8 cellular contexts compared by ENCODE assay signal in the genomic region with DNA sequence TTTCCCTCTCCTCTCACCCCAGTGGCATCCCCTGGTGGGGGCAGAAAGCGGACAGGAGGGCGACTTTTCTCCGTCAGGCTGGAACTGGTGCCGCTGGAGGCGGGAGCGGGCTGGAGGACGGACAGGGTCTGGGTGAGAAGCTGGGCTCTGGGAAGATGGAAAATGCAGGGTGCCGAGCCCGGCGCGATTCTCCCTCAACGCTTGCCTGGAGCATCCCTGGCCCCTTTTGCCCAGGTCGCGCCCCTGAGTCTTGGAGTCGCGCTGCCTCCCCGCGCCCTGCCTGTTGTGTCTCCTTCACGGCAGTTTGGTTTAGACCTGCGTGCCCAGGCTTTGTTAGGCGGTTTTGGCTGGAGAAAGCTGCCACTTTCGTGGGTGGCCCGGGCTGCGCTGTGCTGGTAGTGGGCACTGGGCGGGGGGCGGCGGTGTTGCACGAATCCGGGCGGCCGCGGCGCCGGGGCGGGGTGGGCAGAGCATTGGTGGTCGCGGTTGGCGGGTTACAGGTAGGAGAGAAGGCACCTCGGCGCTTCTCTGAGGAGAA. TPM values are rescaled to one million over a fixed set of nuclear protein-coding genes. Genes with fewer than 3 reads are reported as not detected.
DNase-seq lines count a peak whose midpoint lies in the region; ATAC-seq and TF ChIP-seq lines count a peak whose summit lies in the region.

No MANE protein-coding gene starts in this region.

- ATAC-seq in HG03045 (IDR thresholded peaks at IDR 0.05; ENCODE audit: unreplicated experiment), result no peak

- TF ChIP-seq CTCF in brain microvascular endothelial cell (IDR thresholded peaks at IDR 0.05; ENCODE audit: low read depth, low read length, missing control alignments), result peak; percentile 40

- no peaks in the 10 kb centered on the region for H3K36me3 ChIP-seq in HUES64 (ENCODE audit: insufficient read depth, low read length)
- no peaks in the 10 kb centered on the region for H3K36me3 ChIP-seq in brain microvascular endothelial cell (replicated peaks)
- no peaks in the 10 kb centered on the region for H3K36me3 ChIP-seq in stomach smooth muscle (ENCODE audit: control insufficient read depth in 2 of 2, insufficient read depth in 2 of 2, low read length in 2 of 2)

- peaks cover 62% of the 10 kb centered on the region for H3K27me3 ChIP-seq in HUES64 (ENCODE audit: insufficient read depth, low read length)
- H3K27me3 ChIP-seq in brain microvascular endothelial cell (replicated peaks), result no peaks in the 10 kb centered on the region
- peaks cover 15 to 37% of the 10 kb centered on the region in 2 donors for H3K27me3 ChIP-seq in stomach smooth muscle (ENCODE audit: control insufficient read depth in 1 of 2, insufficient read depth in 2 of 2, low read length in 2 of 2)

- DNase-seq in brain microvascular endothelial cell, result no peak
- DNase-seq in iris pigment epithelial cell (ENCODE audit: low read depth), result peak; percentile 1
- DNase-seq in dedifferentiated amniotic fluid mesenchymal stem cell (ENCODE audit: extremely low spot score), result no peak
- DNase-seq in activated T-cell treated with anti-CD3 and anti-CD28 coated beads for 4 hours, result no peak
- DNase-seq in activated CD8-positive, alpha-beta memory T cell treated with anti-CD3 and anti-CD28 coated beads for 24 hours, result no peak

- H3K4me3 ChIP-seq in HUES64 (ENCODE audit: low read length) (peak overlapping the region; percentile 85), brain microvascular endothelial cell (ENCODE audit: low read depth, low read length) (peak overlapping the region; percentile 66), stomach smooth muscle (ENCODE audit: low read length in 2 of 2) (peak overlapping the region; percentile 76 to 84)

- H3K4me1 ChIP-seq in HUES64 (ENCODE audit: insufficient read depth, low read length) (peaks cover 36% of the 10 kb centered on the region), stomach smooth muscle (ENCODE audit: control insufficient read depth, insufficient read depth, low read length) (peaks cover 12% of the 10 kb centered on the region)

- H3K9me3 ChIP-seq in HUES64 (ENCODE audit: insufficient read depth, low read depth, low read length), result no peaks in the 10 kb centered on the region
- H3K9me3 ChIP-seq in stomach smooth muscle (ENCODE audit: control insufficient read depth in 2 of 2, low read length in 2 of 2), result no peaks in the 10 kb centered on the region

- H3K9ac ChIP-seq in HUES64 (ENCODE audit: low read depth, low read length) (peak overlapping the region; percentile 62), stomach smooth muscle (ENCODE audit: low read length in 2 of 2) (peak overlapping the region in 1 of 2 donors; percentile 23)

- in situ Hi-C loops in brain microvascular endothelial cell (cut with HindIII; ENCODE audit: low pct_ligation_motif_present, low sequenced_read_pairs), result no loop called here

- under 1% methylated on average over 40 of the region's 40 CpGs for WGBS in HUES64

- H3K27ac ChIP-seq in HUES64 (ENCODE audit: low read depth, low read length), result no peak overlapping the region
- no peak overlapping the region for H3K27ac ChIP-seq in brain microvascular endothelial cell
- no peak overlapping the region for H3K27ac ChIP-seq in stomach smooth muscle (ENCODE audit: low read length)

RNA-seq across cellular contexts. Expression of a gene that starts 2.0 kb away (rescaled TPM):
- 9.1 TPM for polyA plus RNA-seq in HUES64 (2013, experiment 1 of 2)
- 12.4 TPM for polyA plus RNA-seq in HUES64 (2013, experiment 2 of 2)
